In genomic region chr11:83682645-83682973, GRCh38 we compare ENCODE assay signal across 12 cellular contexts.
DNase-seq lines count a peak whose midpoint lies in the region; ATAC-seq and TF ChIP-seq lines count a peak whose summit lies in the region.
"Had no signal": no experiment of that assay in that cellular context is flagged by ENCODE, and none has a peak within 500 bp of the region (broad histone marks: within the 10 kb centered on the region; RNA-seq: fewer than 3 reads in every experiment).

No MANE protein-coding gene starts in this region.

- H3K36me3 Mint-ChIP-seq in neural progenitor cell, result no peaks in the 10 kb centered on the region

- peak overlapping the region; percentile 71 for H3K4me2 ChIP-seq in neural progenitor cell
- H3K4me2 ChIP-seq: SK-N-SH had no signal

- no peak for TF ChIP-seq CTCF in neural progenitor cell (IDR thresholded peaks at IDR 0.05)

- no peaks in the 10 kb centered on the region for H4K20me1 ChIP-seq in neural progenitor cell (ENCODE audit: low read depth)

- ATAC-seq in GM19025 (IDR thresholded peaks at IDR 0.05; ENCODE audit: low read depth, unreplicated experiment) (peak; percentile 80), GM21825 (IDR thresholded peaks at IDR 0.05; ENCODE audit: unreplicated experiment) (peak; percentile 94), HG03432 (IDR thresholded peaks at IDR 0.05; ENCODE audit: unreplicated experiment) (peak; percentile 97)

- H3K36me3 ChIP-seq in neural progenitor cell, result no peaks in the 10 kb centered on the region

- peaks cover 37% of the 10 kb centered on the region for H3K4me1 ChIP-seq in neural progenitor cell

- H3F3A ChIP-seq in neural progenitor cell (ENCODE audit: low read depth), result peaks cover 18% of the 10 kb centered on the region

- no peaks in the 10 kb centered on the region for H3K9me3 Mint-ChIP-seq in neural progenitor cell

- H3K27ac Mint-ChIP-seq in neural progenitor cell, result no peak overlapping the region

- H3K9ac ChIP-seq in neural progenitor cell, result no peak overlapping the region
- H3K9ac ChIP-seq: SK-N-SH had no signal

- DNase-seq in neural progenitor cell (ENCODE audit: low spot score), result no peak
- no peak for DNase-seq in dermis blood vessel endothelial cell
- no peak for DNase-seq in stimulated activated CD8-positive, alpha-beta memory T cell treated with anti-CD3 and anti-CD28 coated beads, Interleukin-4, amount 100 ng/mL, for 48 hours
- no peak for DNase-seq in SHP77 treated with DMSO at 0.1 percent for 48 hours (lab: John Stamatoyannopoulos, UW)
- DNase-seq in NCI-H1092 treated with DMSO at 0.1 percent for 48 hours (lab: John Stamatoyannopoulos, UW), result no peak
- DNase-seq: left cardiac atrium, NCI-H2029, SK-N-SH had no signal

- no peak overlapping the region for H3K4me3 Mint-ChIP-seq in neural progenitor cell

- no peaks in the 10 kb centered on the region for H3K27me3 ChIP-seq in neural progenitor cell

- H3K9me3 ChIP-seq in neural progenitor cell (ENCODE audit: low read depth), result no peaks in the 10 kb centered on the region
- H3K9me3 ChIP-seq: SK-N-SH had no signal

- H3K79me2 ChIP-seq in neural progenitor cell (ENCODE audit: low read depth), result no peaks in the 10 kb centered on the region

- H3K4me1 Mint-ChIP-seq in neural progenitor cell, result peaks cover 56% of the 10 kb centered on the region

- peaks cover 3% of the 10 kb centered on the region for H3K27me3 Mint-ChIP-seq in neural progenitor cell (ENCODE audit: insufficient read depth, low read depth)

- H3K4me3 ChIP-seq in neural progenitor cell, result no peak overlapping the region

- H3K27ac ChIP-seq in neural progenitor cell, result no peak overlapping the region
- H3K27ac ChIP-seq: HL-60 had no signal

- no peak overlapping the region for H2AFZ ChIP-seq in neural progenitor cell (replicated peaks)
